18 cellular contexts compared by ENCODE assay signal in the genomic region with DNA sequence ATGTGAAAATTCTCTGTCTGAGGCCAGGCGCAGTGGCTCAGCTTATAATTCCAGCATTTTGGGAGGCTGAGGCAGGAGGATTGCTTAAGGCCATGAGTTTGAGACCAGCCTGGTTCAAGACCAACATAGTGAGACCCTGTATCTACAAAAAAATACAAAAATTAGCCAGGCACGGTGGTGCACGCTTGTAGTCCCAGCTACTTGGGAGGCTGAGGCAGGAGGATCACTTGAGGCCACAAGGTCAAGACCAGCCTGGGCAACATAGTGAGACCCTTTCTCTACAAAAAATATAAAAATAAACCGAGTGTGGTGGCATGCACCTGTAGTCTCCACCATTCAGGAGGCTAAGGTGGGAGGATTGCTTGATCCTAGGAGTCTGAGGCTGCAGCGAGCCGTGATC. TPM values are rescaled to one million over a fixed set of nuclear protein-coding genes. Genes with fewer than 3 reads are reported as not detected.
A peak's percentile ranks its signal among the peaks of the same experiment; 100 is the strongest.
DNase-seq lines count a peak whose midpoint lies in the region; TF ChIP-seq lines count a peak whose summit lies in the region.
"Had no signal": no experiment of that assay in that cellular context is flagged by ENCODE, and none has a peak within 500 bp of the region (broad histone marks: within the 10 kb centered on the region; RNA-seq: fewer than 3 reads in every experiment).

No MANE protein-coding gene starts in this region.

- H3K9me3 Mint-ChIP-seq in activated T-helper 1 cell treated with anti-CD3 and anti-CD28 coated beads, Interleukin-12 subunit alpha, Interleukin-12 subunit beta, Interleukin-2, Interleukin-4 antibody, amounts not matched to agents 30 ng/mL and 10 ng/mL and 1 ng/mL, durations not matched to agents 14 hours and 24 hours and 36 hours = peaks cover 17% of the 10 kb centered on the region
- H3K9me3 Mint-ChIP-seq in CD14-positive monocyte = peaks cover 15 to 36% (median 27%) of the 10 kb centered on the region in 7 donors
- H3K9me3 Mint-ChIP-seq: HFFc6 had no signal

- H4K20me1 ChIP-seq in BLaER1 = peaks cover 5% of the 10 kb centered on the region; the same call in 1 of the 2 replicates

- H3K4me2 ChIP-seq in BLaER1 = peak overlapping the region; percentile 53

- H3K4me1 ChIP-seq in A673 (ENCODE audit: insufficient read depth, low read length, poor library complexity, severe bottlenecking) (peaks cover 36% of the 10 kb centered on the region), BLaER1 (peaks cover 51% of the 10 kb centered on the region), vagina (no peaks in the 10 kb centered on the region)
- H3K4me1 ChIP-seq: gastroesophageal sphincter, SJSA1 had no signal

- CTCF ChIA-PET in A673 (lab: Charles Lee) = no interaction called here

- H3K27ac ChIP-seq in A673 (ENCODE audit: low read depth, low read length, poor library complexity, severe bottlenecking) (peak overlapping the region; percentile 63), BLaER1 (no peak overlapping the region; the same call in 1 of the 2 replicates), layer of hippocampus (ENCODE audit: low read depth, low read length) (peak overlapping the region; percentile 71), vagina (no peak overlapping the region)
- H3K27ac ChIP-seq: gastroesophageal sphincter, ovary, SJSA1 had no signal

- H3K27ac Mint-ChIP-seq in activated T-helper 1 cell treated with anti-CD3 and anti-CD28 coated beads, Interleukin-12 subunit alpha, Interleukin-12 subunit beta, Interleukin-2, Interleukin-4 antibody, amounts not matched to agents 30 ng/mL and 10 ng/mL and 1 ng/mL, durations not matched to agents 14 hours and 24 hours and 36 hours = peak overlapping the region; percentile 80
- no peak overlapping the region for H3K27ac Mint-ChIP-seq in CD14-positive monocyte
- H3K27ac Mint-ChIP-seq: HFFc6, type B pancreatic cell had no signal

- H3K4me3 ChIP-seq in A673 (ENCODE audit: low read depth, low read length, poor library complexity, severe bottlenecking) (no peak overlapping the region), BLaER1 (no peak overlapping the region), vagina (no peak overlapping the region)
- H3K4me3 ChIP-seq: gastroesophageal sphincter, ovary, SJSA1 had no signal

- H3K36me3 Mint-ChIP-seq in activated T-helper 1 cell treated with anti-CD3 and anti-CD28 coated beads, Interleukin-12 subunit alpha, Interleukin-12 subunit beta, Interleukin-2, Interleukin-4 antibody, amounts not matched to agents 30 ng/mL and 10 ng/mL and 1 ng/mL, durations not matched to agents 14 hours and 24 hours and 36 hours (ENCODE audit: low read depth) = peaks cover 14% of the 10 kb centered on the region
- H3K36me3 Mint-ChIP-seq in CD14-positive monocyte = peaks cover 12 to 21% of the 10 kb centered on the region in 2 donors
- H3K36me3 Mint-ChIP-seq: type B pancreatic cell had no signal

- H3K27me3 Mint-ChIP-seq in activated T-helper 1 cell treated with anti-CD3 and anti-CD28 coated beads, Interleukin-12 subunit alpha, Interleukin-12 subunit beta, Interleukin-2, Interleukin-4 antibody, amounts not matched to agents 30 ng/mL and 10 ng/mL and 1 ng/mL, durations not matched to agents 14 hours and 24 hours and 36 hours (ENCODE audit: insufficient read depth) = peaks cover 2% of the 10 kb centered on the region
- peaks cover 76 to 98% (median 86%) of the 10 kb centered on the region in 3 donors for H3K27me3 Mint-ChIP-seq in CD14-positive monocyte (ENCODE audit: low read depth in 3 of 3)
- H3K27me3 Mint-ChIP-seq: type B pancreatic cell had no signal

- POLR2A ChIA-PET in A673 (lab: Charles Lee; ENCODE audit: low non-redundant PET) = no interaction called here

- intact Hi-C loops in A673 (cut with micrococcal nuclease; ENCODE audit: unreplicated experiment) (no loop called here), vagina (cut with DNase I) (no loop called here), CD14-positive monocyte (cut with micrococcal nuclease) (no loop called here)
- intact Hi-C loops in activated T-helper 1 cell treated with anti-CD3 and anti-CD28 coated beads, Interleukin-12 subunit alpha, Interleukin-12 subunit beta, Interleukin-2, Interleukin-4 antibody, amounts not matched to agents 30 ng/mL and 10 ng/mL and 1 ng/mL, durations not matched to agents 14 hours and 24 hours and 36 hours (cut with micrococcal nuclease) = loop anchor here (1.0 to 2.0 kb wide), 2 partner anchors 16 to 35 kb away; a partner anchor contains a TSS

- no TSS peak for BruUV-seq in A673 (replicated peaks; lab: Mats Ljungman, UMichigan)

- H3K36me3 ChIP-seq in A673 (ENCODE audit: insufficient read depth, low read length, poor library complexity, severe bottlenecking) = no peaks in the 10 kb centered on the region
- no peaks in the 10 kb centered on the region for H3K36me3 ChIP-seq in BLaER1
- no peaks in the 10 kb centered on the region for H3K36me3 ChIP-seq in vagina
- H3K36me3 ChIP-seq: gastroesophageal sphincter, ovary, SJSA1 had no signal

- H3K9ac ChIP-seq in BLaER1 = no peak overlapping the region

- no peak for TF ChIP-seq POLR2A in vagina (IDR thresholded peaks at IDR 0.05)

- no peak for TF ChIP-seq CTCF in A673 (conservative IDR thresholded peaks at IDR 0.05; ENCODE audit: low read depth, low read length)
- TF ChIP-seq CTCF in vagina (IDR thresholded peaks at IDR 0.05) = no peak
- no peak for TF ChIP-seq CTCF in CD14-positive monocyte (IDR thresholded peaks at IDR 0.05)

- peaks cover 67% of the 10 kb centered on the region for H3K4me1 Mint-ChIP-seq in activated T-helper 1 cell treated with anti-CD3 and anti-CD28 coated beads, Interleukin-12 subunit alpha, Interleukin-12 subunit beta, Interleukin-2, Interleukin-4 antibody, amounts not matched to agents 30 ng/mL and 10 ng/mL and 1 ng/mL, durations not matched to agents 14 hours and 24 hours and 36 hours (ENCODE audit: low read depth)
- H3K4me1 Mint-ChIP-seq in CD14-positive monocyte = peaks cover 54% of the 10 kb centered on the region

- H3K27me3 ChIP-seq in A673 (replicated peaks; ENCODE audit: insufficient read depth, low read depth, low read length, poor library complexity) = no peaks in the 10 kb centered on the region
- no peaks in the 10 kb centered on the region for H3K27me3 ChIP-seq in BLaER1
- no peaks in the 10 kb centered on the region for H3K27me3 ChIP-seq in layer of hippocampus (ENCODE audit: control insufficient read depth, insufficient read depth, low read length)
- H3K27me3 ChIP-seq in vagina = no peaks in the 10 kb centered on the region
- H3K27me3 ChIP-seq: ovary had no signal

- H3K4me3 Mint-ChIP-seq in activated T-helper 1 cell treated with anti-CD3 and anti-CD28 coated beads, Interleukin-12 subunit alpha, Interleukin-12 subunit beta, Interleukin-2, Interleukin-4 antibody, amounts not matched to agents 30 ng/mL and 10 ng/mL and 1 ng/mL, durations not matched to agents 14 hours and 24 hours and 36 hours = peak overlapping the region; percentile 20
- H3K4me3 Mint-ChIP-seq in CD14-positive monocyte = peak overlapping the region in 1 of 2 donors; percentile 83
- H3K4me3 Mint-ChIP-seq: HFFc6, type B pancreatic cell had no signal

- no peak for DNase-seq in A673 (ENCODE audit: low spot score)
- DNase-seq in activated T-helper 1 cell treated with anti-CD3 and anti-CD28 coated beads, Interleukin-12 subunit alpha, Interleukin-12 subunit beta, Interleukin-2, Interleukin-4 antibody, amounts not matched to agents 30 ng/mL and 10 ng/mL and 1 ng/mL, durations not matched to agents 14 hours and 24 hours and 36 hours (ENCODE audit: low spot score) = no peak
- no peak for DNase-seq in NCI-H2171 treated with DMSO at 0.1 percent for 48 hours (lab: John Stamatoyannopoulos, UW)
- DNase-seq in vagina (ENCODE audit: extremely low spot score in 2 of 2) = no peak
- DNase-seq in CD14-positive monocyte (ENCODE audit: low spot score) = no peak
- DNase-seq: C1 segment of cervical spinal cord, DND-41, HFFc6, IMR-90, NCI-H2029 treated with DMSO at 0.1 percent for 48 hours, NCI-H526, ovary, PC-3 had no signal

- H3K9me3 ChIP-seq in A673 (ENCODE audit: low read depth, low read length, poor library complexity, severe bottlenecking) (peaks cover 8% of the 10 kb centered on the region), BLaER1 (peaks cover 13% of the 10 kb centered on the region), vagina (no peaks in the 10 kb centered on the region)
- H3K9me3 ChIP-seq: ovary, SJSA1 had no signal

RNA-seq across cellular contexts. Expression of a gene that starts 2.2 kb away (rescaled TPM):
- 8.7 and 12.2 TPM in 2 replicates for total RNA-seq in A673 (2021)
- total RNA-seq in activated T-helper 1 cell treated with anti-CD3 and anti-CD28 coated beads, Interleukin-12 subunit alpha, Interleukin-12 subunit beta, Interleukin-2, Interleukin-4 antibody, amounts not matched to agents 30 ng/mL and 10 ng/mL and 1 ng/mL, durations not matched to agents 14 hours and 24 hours and 36 hours = 2.2 and 3.1 TPM in 2 replicates
- total RNA-seq in vagina = 31.7 TPM
- under 1 TPM in 1 of 2 donors, not detected in 1; 0.07 TPM for polyA plus RNA-seq in CD14-positive monocyte

RNA-seq across cellular contexts. Expression of a gene that starts 34.3 kb away (rescaled TPM):
- 268 and 291 TPM in 2 replicates for total RNA-seq in A673 (2021)
- total RNA-seq in activated T-helper 1 cell treated with anti-CD3 and anti-CD28 coated beads, Interleukin-12 subunit alpha, Interleukin-12 subunit beta, Interleukin-2, Interleukin-4 antibody, amounts not matched to agents 30 ng/mL and 10 ng/mL and 1 ng/mL, durations not matched to agents 14 hours and 24 hours and 36 hours = 189 and 190 TPM in 2 replicates
- 74.9 TPM for total RNA-seq in vagina
- 10 to 100 TPM; 79.6 to 85.8 TPM for polyA plus RNA-seq in CD14-positive monocyte

Comparison
In these comparisons a context has a peak if more than half of its experiments do, and no peak if none do; other contexts are left out.
1. H3K27ac ChIP-seq: peak in A673 (single experiment) and layer of hippocampus (single experiment); none in BLaER1 (single experiment) and vagina (single experiment).